In the genomic region with DNA sequence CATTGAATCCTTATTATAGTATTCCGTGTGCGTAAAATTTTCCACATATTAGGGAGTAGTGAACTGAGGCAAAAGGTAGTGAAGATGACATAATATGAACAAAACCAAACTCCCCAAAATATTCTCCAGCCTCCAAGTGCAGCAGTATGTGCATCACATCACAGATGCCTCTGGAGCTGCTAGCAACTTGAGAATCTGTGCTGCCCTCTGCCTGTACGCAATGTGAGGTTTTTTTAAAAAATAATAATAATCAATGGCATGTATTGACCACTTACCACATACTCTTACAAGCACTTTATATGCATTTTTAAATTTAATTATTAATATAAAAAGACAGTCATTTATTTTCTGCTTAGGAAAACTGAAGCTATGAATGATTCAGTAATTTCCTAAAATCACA, we compare ENCODE assay signal across 14 cellular contexts.
A peak's percentile ranks its signal among the peaks of the same experiment; 100 is the strongest.
DNase-seq lines count a peak whose midpoint lies in the region; ATAC-seq, FAIRE-seq and TF ChIP-seq lines count a peak whose summit lies in the region.
"Had no signal": no experiment of that assay in that cellular context is flagged by ENCODE, and none has a peak within 500 bp of the region (broad histone marks: within the 10 kb centered on the region; RNA-seq: fewer than 3 reads in every experiment).

No MANE protein-coding gene starts in this region.

- H3K27ac Mint-ChIP-seq in endodermal cell, result no peak overlapping the region
- H3K27ac Mint-ChIP-seq in activated CD8-positive, alpha-beta T cell treated with anti-CD3 and anti-CD28 coated beads, Interleukin-2, amount 10 ng/mL, durations not matched to agents 7 days and 5 days, result no peak overlapping the region
- H3K27ac Mint-ChIP-seq: activated CD4-positive, alpha-beta T cell treated with anti-CD3 and anti-CD28 coated beads, Interleukin-2, amount 10 ng/mL, durations not matched to agents 7 days and 5 days had no signal

- DNase-seq in HCEC 1CT, result peak; percentile 22
- DNase-seq in endodermal cell, result no peak
- no peak for DNase-seq in keratinocyte (ENCODE audit: low read depth, low spot score)
- no peak for DNase-seq in NCI-H2171 (lab: John Stamatoyannopoulos, UW)
- DNase-seq in activated CD8-positive, alpha-beta T cell treated with anti-CD3 and anti-CD28 coated beads, Interleukin-2, amount 10 ng/mL, durations not matched to agents 7 days and 5 days, result no peak
- no peak for DNase-seq in PC-9
- DNase-seq: activated CD4-positive, alpha-beta T cell treated with anti-CD3 and anti-CD28 coated beads, Interleukin-2, amount 10 ng/mL, durations not matched to agents 7 days and 5 days; NCI-H2029; T-helper 1 cell had no signal

- TF ChIP-seq CTCF in OCI-LY1 (IDR thresholded peaks at IDR 0.05; ENCODE audit: low read length), result peak; percentile 28; the same call in 1 of the 2 replicates
- TF ChIP-seq CTCF in endodermal cell (conservative IDR thresholded peaks at IDR 0.05), result peak; percentile 63
- peak in 2 of 3 experiments; percentile 14 to 35 for TF ChIP-seq CTCF in keratinocyte (optimal IDR thresholded peaks at IDR 0.05 in 1 of 3, IDR thresholded peaks at IDR 0.05 in 1 of 3, conservative IDR thresholded peaks at IDR 0.05 in 1 of 3; ENCODE audit: extremely low read depth in 1 of 3, insufficient read depth in 2 of 3, low read length in 3 of 3)
- no peak; the same call in 1 of the 2 replicates for TF ChIP-seq CTCF in PC-9 (conservative IDR thresholded peaks at IDR 0.05)

- H3K4me2 ChIP-seq in OCI-LY1 (ENCODE audit: low read length) (no peak overlapping the region), keratinocyte (ENCODE audit: control insufficient read depth, extremely low read depth, insufficient read depth, low read depth, low read length) (no peak overlapping the region), PC-9 (no peak overlapping the region)

- dilution Hi-C loops in keratinocyte (cut with MboI; ENCODE audit: extremely low pct_ligation_motif_present, low sequenced_read_pairs), result no loop called here

- no peak overlapping the region for H3K27ac ChIP-seq in OCI-LY1 (ENCODE audit: low read depth, low read length, poor library complexity, severe bottlenecking)
- H3K27ac ChIP-seq in endodermal cell (ENCODE audit: low read depth, low read length), result no peak overlapping the region
- no peak overlapping the region for H3K27ac ChIP-seq in keratinocyte (ENCODE audit: control insufficient read depth, insufficient read depth, low read length)
- no peak overlapping the region for H3K27ac ChIP-seq in PC-9
- H3K27ac ChIP-seq: ascending aorta, tibial artery had no signal

- H3K4me1 Mint-ChIP-seq in endodermal cell, result no peaks in the 10 kb centered on the region
- no peaks in the 10 kb centered on the region for H3K4me1 Mint-ChIP-seq in activated CD8-positive, alpha-beta T cell treated with anti-CD3 and anti-CD28 coated beads, Interleukin-2, amount 10 ng/mL, durations not matched to agents 7 days and 5 days (ENCODE audit: low read depth)
- H3K4me1 Mint-ChIP-seq: activated CD4-positive, alpha-beta T cell treated with anti-CD3 and anti-CD28 coated beads, Interleukin-2, amount 10 ng/mL, durations not matched to agents 7 days and 5 days had no signal

- H2AFZ ChIP-seq in OCI-LY1 (ENCODE audit: low read length) (no peak overlapping the region), keratinocyte (ENCODE audit: control insufficient read depth, low read length) (no peak overlapping the region), PC-9 (no peak overlapping the region)

- H3F3A ChIP-seq in OCI-LY1 (ENCODE audit: insufficient read depth, low read length) (no peaks in the 10 kb centered on the region), PC-9 (ENCODE audit: insufficient read depth, low read depth) (no peaks in the 10 kb centered on the region)

- H3K4me3 ChIP-seq in OCI-LY1 (ENCODE audit: low read depth, low read length, poor library complexity, severe bottlenecking), result no peak overlapping the region
- no peak overlapping the region for H3K4me3 ChIP-seq in endodermal cell (ENCODE audit: low read length)
- H3K4me3 ChIP-seq in keratinocyte (ENCODE audit: control insufficient read depth in 2 of 3, extremely low read depth in 1 of 3, insufficient read depth in 2 of 3, low read depth in 1 of 3, low read length in 3 of 3), result no peak overlapping the region
- no peak overlapping the region for H3K4me3 ChIP-seq in PC-9
- H3K4me3 ChIP-seq: ascending aorta, tibial artery had no signal

- H3K79me2 ChIP-seq in OCI-LY1 (ENCODE audit: insufficient read depth, low read length) (no peaks in the 10 kb centered on the region), keratinocyte (ENCODE audit: control insufficient read depth, insufficient read depth, low read length) (no peaks in the 10 kb centered on the region), PC-9 (ENCODE audit: low read depth) (no peaks in the 10 kb centered on the region)

- H3K9me2 ChIP-seq in OCI-LY1 (ENCODE audit: low read depth, low read length) (peaks cover 3% of the 10 kb centered on the region; the same call in 1 of the 2 replicates), PC-9 (ENCODE audit: insufficient read depth) (no peaks in the 10 kb centered on the region)

- H3K27me3 Mint-ChIP-seq in endodermal cell (ENCODE audit: insufficient read depth), result no peaks in the 10 kb centered on the region
- H3K27me3 Mint-ChIP-seq in activated CD8-positive, alpha-beta T cell treated with anti-CD3 and anti-CD28 coated beads, Interleukin-2, amount 10 ng/mL, durations not matched to agents 7 days and 5 days (ENCODE audit: low read depth), result no peaks in the 10 kb centered on the region
- H3K27me3 Mint-ChIP-seq: activated CD4-positive, alpha-beta T cell treated with anti-CD3 and anti-CD28 coated beads, Interleukin-2, amount 10 ng/mL, durations not matched to agents 7 days and 5 days had no signal

- no peak for ATAC-seq in GM18873 (IDR thresholded peaks at IDR 0.05; ENCODE audit: low FRiP score, unreplicated experiment)
- no peak for ATAC-seq in activated CD8-positive, alpha-beta T cell treated with anti-CD3 and anti-CD28 coated beads, Interleukin-2, amount 10 ng/mL, durations not matched to agents 7 days and 5 days

- H3K36me3 ChIP-seq in OCI-LY1 (ENCODE audit: insufficient read depth, low read length) (no peaks in the 10 kb centered on the region), endodermal cell (ENCODE audit: control insufficient read depth, insufficient read depth, low read length) (no peaks in the 10 kb centered on the region), keratinocyte (ENCODE audit: control insufficient read depth in 2 of 2, extremely low read depth in 1 of 2, insufficient read depth in 2 of 2, low read length in 2 of 2) (no peaks in the 10 kb centered on the region), PC-9 (ENCODE audit: low read depth) (no peaks in the 10 kb centered on the region)
- H3K36me3 ChIP-seq: ascending aorta, tibial artery had no signal

- no peaks in the 10 kb centered on the region for H3K27me3 ChIP-seq in OCI-LY1 (ENCODE audit: insufficient read depth, low read length)
- no peaks in the 10 kb centered on the region for H3K27me3 ChIP-seq in endodermal cell (ENCODE audit: control insufficient read depth, insufficient read depth, low read length, poor library complexity, severe bottlenecking)
- H3K27me3 ChIP-seq in keratinocyte (ENCODE audit: control insufficient read depth, extremely low read depth, insufficient read depth, low read length), result no peaks in the 10 kb centered on the region
- H3K27me3 ChIP-seq in PC-9 (ENCODE audit: insufficient read depth, low read depth), result no peaks in the 10 kb centered on the region
- H3K27me3 ChIP-seq: ascending aorta, tibial artery had no signal

- H3K4me3 Mint-ChIP-seq in endodermal cell, result no peak overlapping the region
- H3K4me3 Mint-ChIP-seq in activated CD8-positive, alpha-beta T cell treated with anti-CD3 and anti-CD28 coated beads, Interleukin-2, amount 10 ng/mL, durations not matched to agents 7 days and 5 days, result no peak overlapping the region
- H3K4me3 Mint-ChIP-seq: activated CD4-positive, alpha-beta T cell treated with anti-CD3 and anti-CD28 coated beads, Interleukin-2, amount 10 ng/mL, durations not matched to agents 7 days and 5 days had no signal

- no TSS peak for BruUV-seq in PC-9 (replicated peaks; lab: Mats Ljungman, UMichigan)

- no peaks in the 10 kb centered on the region for H3K9me1 ChIP-seq in keratinocyte (ENCODE audit: control insufficient read depth, extremely low read depth, insufficient read depth, low read length)

- H4K20me1 ChIP-seq in OCI-LY1 (ENCODE audit: insufficient read depth, low read length) (no peaks in the 10 kb centered on the region), keratinocyte (ENCODE audit: control insufficient read depth, extremely low read depth, insufficient read depth, low read length) (no peaks in the 10 kb centered on the region), PC-9 (ENCODE audit: insufficient read depth) (no peaks in the 10 kb centered on the region)

- CTCF ChIA-PET in activated CD8-positive, alpha-beta T cell treated with anti-CD3 and anti-CD28 coated beads, Interleukin-2, amount 10 ng/mL, durations not matched to agents 7 days and 5 days (lab: Charles Lee), result no interaction called here
- CTCF ChIA-PET in PC-9 (lab: Charles Lee), result no interaction called here

- H3K9me3 Mint-ChIP-seq in endodermal cell, result no peaks in the 10 kb centered on the region
- no peaks in the 10 kb centered on the region for H3K9me3 Mint-ChIP-seq in activated CD8-positive, alpha-beta T cell treated with anti-CD3 and anti-CD28 coated beads, Interleukin-2, amount 10 ng/mL, durations not matched to agents 7 days and 5 days (ENCODE audit: insufficient read depth)
- H3K9me3 Mint-ChIP-seq: activated CD4-positive, alpha-beta T cell treated with anti-CD3 and anti-CD28 coated beads, Interleukin-2, amount 10 ng/mL, durations not matched to agents 7 days and 5 days had no signal

- H3K9ac ChIP-seq in OCI-LY1 (ENCODE audit: low read length) (no peak overlapping the region), endodermal cell (ENCODE audit: extremely low read depth, low read length, poor library complexity, severe bottlenecking) (no peak overlapping the region), keratinocyte (ENCODE audit: control insufficient read depth, extremely low read depth, insufficient read depth, low read length) (no peak overlapping the region)

- H3K36me3 Mint-ChIP-seq in endodermal cell (ENCODE audit: low read depth), result no peaks in the 10 kb centered on the region
- no peaks in the 10 kb centered on the region for H3K36me3 Mint-ChIP-seq in activated CD8-positive, alpha-beta T cell treated with anti-CD3 and anti-CD28 coated beads, Interleukin-2, amount 10 ng/mL, durations not matched to agents 7 days and 5 days (ENCODE audit: low read depth)

- WGBS in endodermal cell (ENCODE audit: insufficient coverage in 1 of 2, insufficient read length in 1 of 2), 2 experiments, result no CpG with 5 or more reads among the region's 3 CpGs

- no peak for FAIRE-seq in keratinocyte (lab: Jason Lieb, UNC)
- FAIRE-seq: endometrium had no signal

- intact Hi-C loops in PC-9 (cut with micrococcal nuclease; ENCODE audit: unreplicated experiment), result no loop called here

- POLR2A ChIA-PET in activated CD8-positive, alpha-beta T cell treated with anti-CD3 and anti-CD28 coated beads, Interleukin-2, amount 10 ng/mL, durations not matched to agents 7 days and 5 days (lab: Charles Lee), result no interaction called here
- POLR2A ChIA-PET in PC-9 (lab: Charles Lee; ENCODE audit: unreplicated experiment), result no interaction called here

- H3K4me1 ChIP-seq in OCI-LY1 (ENCODE audit: insufficient read depth, low read length, severe bottlenecking) (no peaks in the 10 kb centered on the region), endodermal cell (ENCODE audit: control insufficient read depth, insufficient read depth, low read length) (no peaks in the 10 kb centered on the region), keratinocyte (ENCODE audit: control insufficient read depth, extremely low read depth, insufficient read depth, low read length) (no peaks in the 10 kb centered on the region), PC-9 (replicated peaks; ENCODE audit: insufficient read depth) (no peaks in the 10 kb centered on the region)
- H3K4me1 ChIP-seq: ascending aorta, tibial artery had no signal

- no peaks in the 10 kb centered on the region for H3K9me3 ChIP-seq in OCI-LY1 (ENCODE audit: low read length)
- H3K9me3 ChIP-seq in endodermal cell (ENCODE audit: control insufficient read depth, low read length), result no peaks in the 10 kb centered on the region
- H3K9me3 ChIP-seq in keratinocyte (ENCODE audit: control insufficient read depth, low read depth, low read length), result no peaks in the 10 kb centered on the region
- no peaks in the 10 kb centered on the region for H3K9me3 ChIP-seq in PC-9 (ENCODE audit: insufficient read depth, low read depth)
- H3K9me3 ChIP-seq: ascending aorta, tibial artery had no signal
